1 cellular context compared by ENCODE assay signal in the genomic region with DNA sequence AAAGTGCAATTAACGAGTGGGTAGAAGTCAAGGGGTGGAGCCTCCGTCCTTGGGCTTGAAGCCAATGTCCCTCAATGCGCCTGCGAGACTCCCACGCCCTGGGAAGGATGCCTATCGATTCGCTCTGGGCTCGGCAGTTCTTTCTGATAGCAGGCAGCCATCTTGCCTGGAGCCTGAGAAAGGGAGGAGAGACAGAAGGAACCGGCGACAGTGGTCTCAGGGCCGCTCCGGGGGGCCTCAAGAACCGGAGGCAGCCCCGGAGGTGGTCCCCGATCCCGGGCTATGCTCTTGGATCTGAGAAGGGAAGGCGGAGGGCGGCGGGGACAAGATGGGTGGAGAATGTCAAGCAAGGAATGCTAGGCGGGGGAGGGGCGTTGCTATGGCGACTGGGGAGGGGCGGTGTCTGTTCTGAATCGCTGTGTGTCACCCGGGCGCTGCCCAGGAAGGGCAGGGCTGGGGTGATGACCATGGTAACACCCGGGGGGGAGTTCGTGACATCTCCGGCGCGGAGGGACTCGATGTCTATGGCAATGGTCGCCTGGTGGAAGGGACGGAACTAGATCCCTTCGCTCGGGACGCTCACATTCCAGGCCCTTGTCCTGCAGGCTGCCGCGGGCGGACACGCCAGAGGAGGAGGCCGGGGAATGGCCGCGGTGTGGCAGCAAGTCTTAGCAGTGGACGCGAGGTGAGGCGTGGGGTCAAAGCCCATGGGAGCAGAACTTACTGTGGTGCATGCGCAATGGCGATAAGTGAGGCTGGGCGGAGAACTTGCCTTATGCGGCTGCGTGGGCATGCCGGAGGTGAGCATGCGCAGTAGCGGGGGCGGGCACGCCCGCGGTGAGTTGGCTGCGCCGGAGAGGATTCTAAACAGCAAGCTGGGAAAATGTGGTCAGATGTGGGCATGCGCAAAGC.
A peak's percentile ranks its signal among the peaks of the same experiment; 100 is the strongest.
TF ChIP-seq lines count a peak whose summit lies in the region.

WDR13 (plus strand) TSS at position 140 of the 912 bp plus-strand sequence; CDS start at position 645, 505 bp downstream.

TF ChIP-seq in HepG2, 621 proteins besides CTCF, POLR2A, EP300 and RAD21 (continued from another document and continues in another):
- TF ChIP-seq ZBTB39 (CRISPR knock-in tag; IDR thresholded peaks at IDR 0.05) (no peak), TMF1 (CRISPR knock-in tag; IDR thresholded peaks at IDR 0.05; ENCODE audit: low read depth) (no peak; the same call in 1 of the 2 replicates), PAX8 (CRISPR knock-in tag; IDR thresholded peaks at IDR 0.05; ENCODE audit: borderline replicate concordance) (no peak), SALL1 (CRISPR knock-in tag; IDR thresholded peaks at IDR 0.05) (peak; percentile 27; the same call in 1 of the 2 replicates), SATB2 (CRISPR knock-in tag; IDR thresholded peaks at IDR 0.05) (no peak), TFDP2 (CRISPR knock-in tag; IDR thresholded peaks at IDR 0.05) (no peak), YY1 (IDR thresholded peaks at IDR 0.05; ENCODE audit: insufficient read depth, insufficient replicate concordance, low read depth, low read length) (peak; percentile 95), ZFYVE20 (CRISPR knock-in tag; IDR thresholded peaks at IDR 0.05; ENCODE audit: borderline replicate concordance, low read depth) (no peak), HDAC6 (IDR thresholded peaks at IDR 0.05; ENCODE audit: low read depth, low read length) (no peak), NR2F6 (IDR thresholded peaks at IDR 0.05) (peak; percentile 16; the same call in 1 of the 2 replicates), NR2F6 (CRISPR knock-in tag; IDR thresholded peaks at IDR 0.05) (peak; percentile 51), NCOR1 (IDR thresholded peaks at IDR 0.05; ENCODE audit: borderline replicate concordance, low read length) (no peak), SOX6 (IDR thresholded peaks at IDR 0.05) (no peak), SOX6 (CRISPR knock-in tag; IDR thresholded peaks at IDR 0.05) (no peak), IKZF1 (IDR thresholded peaks at IDR 0.05) (no peak), ZNF569 (CRISPR knock-in tag; IDR thresholded peaks at IDR 0.05; ENCODE audit: borderline replicate concordance) (no peak), DMAP1 (CRISPR knock-in tag; IDR thresholded peaks at IDR 0.05) (peak; percentile 84; the same call in 1 of the 2 replicates), ATF3 (CRISPR knock-in tag; IDR thresholded peaks at IDR 0.05) (no peak), PHF21A (CRISPR knock-in tag; IDR thresholded peaks at IDR 0.05) (no peak), ZSCAN30 (CRISPR knock-in tag; IDR thresholded peaks at IDR 0.05) (no peak), ATF5 (CRISPR knock-in tag; IDR thresholded peaks at IDR 0.05; ENCODE audit: low read depth) (no peak), ZNF12 (CRISPR knock-in tag; IDR thresholded peaks at IDR 0.05) (no peak), SP4 (CRISPR knock-in tag; IDR thresholded peaks at IDR 0.05) (peak; percentile 55; the same call in 1 of the 2 replicates), ZNF780A (CRISPR knock-in tag; IDR thresholded peaks at IDR 0.05) (no peak), RCOR2 (CRISPR knock-in tag; IDR thresholded peaks at IDR 0.05) (no peak), FIP1L1 (IDR thresholded peaks at IDR 0.05; ENCODE audit: borderline replicate concordance, insufficient read depth, low read depth, low read length) (no peak), CSRNP2 (CRISPR knock-in tag; conservative IDR thresholded peaks at IDR 0.05; ENCODE audit: low read depth) (no peak), ARNT (IDR thresholded peaks at IDR 0.05) (no peak), PAF1 (CRISPR knock-in tag; IDR thresholded peaks at IDR 0.05) (no peak), ZNF543 (CRISPR knock-in tag; IDR thresholded peaks at IDR 0.05) (no peak), TFE3 (CRISPR knock-in tag; IDR thresholded peaks at IDR 0.05) (no peak), ZNF768 (CRISPR knock-in tag; IDR thresholded peaks at IDR 0.05) (peak; percentile 69), SNAPC5 (CRISPR knock-in tag; IDR thresholded peaks at IDR 0.05; ENCODE audit: borderline replicate concordance) (no peak), ZNF253 (CRISPR knock-in tag; IDR thresholded peaks at IDR 0.05; ENCODE audit: borderline replicate concordance) (no peak), TEAD2 (CRISPR knock-in tag; IDR thresholded peaks at IDR 0.05) (no peak), TRIM24 (CRISPR knock-in tag; IDR thresholded peaks at IDR 0.05) (no peak), EEA1 (CRISPR knock-in tag; IDR thresholded peaks at IDR 0.05; ENCODE audit: borderline replicate concordance) (no peak), SAP130 (CRISPR knock-in tag; IDR thresholded peaks at IDR 0.05; ENCODE audit: low read depth) (peak; percentile 60), MTA3 (CRISPR knock-in tag; IDR thresholded peaks at IDR 0.05) (no peak), YEATS2 (CRISPR knock-in tag; IDR thresholded peaks at IDR 0.05; ENCODE audit: borderline replicate concordance) (no peak), NFATC3 (CRISPR knock-in tag; IDR thresholded peaks at IDR 0.05) (no peak), KMT2A (CRISPR knock-in tag; IDR thresholded peaks at IDR 0.05) (0 out of 2 replicates have a peak, but pooled peaks have one; percentile 12), MEF2D (CRISPR knock-in tag; IDR thresholded peaks at IDR 0.05) (no peak), MZF1 (CRISPR knock-in tag; IDR thresholded peaks at IDR 0.05; ENCODE audit: borderline replicate concordance) (no peak), ZNF619 (CRISPR knock-in tag; IDR thresholded peaks at IDR 0.05) (no peak), ZBTB1 (CRISPR knock-in tag; IDR thresholded peaks at IDR 0.05; ENCODE audit: borderline replicate concordance) (no peak), TAF1 (CRISPR knock-in tag; IDR thresholded peaks at IDR 0.05) (peak; percentile 63; the same call in 1 of the 2 replicates), KDM6A (CRISPR knock-in tag; IDR thresholded peaks at IDR 0.05; ENCODE audit: low read depth) (no peak), ZNF17 (CRISPR knock-in tag; IDR thresholded peaks at IDR 0.05) (no peak)
- TF ChIP-seq, protein P1, sequence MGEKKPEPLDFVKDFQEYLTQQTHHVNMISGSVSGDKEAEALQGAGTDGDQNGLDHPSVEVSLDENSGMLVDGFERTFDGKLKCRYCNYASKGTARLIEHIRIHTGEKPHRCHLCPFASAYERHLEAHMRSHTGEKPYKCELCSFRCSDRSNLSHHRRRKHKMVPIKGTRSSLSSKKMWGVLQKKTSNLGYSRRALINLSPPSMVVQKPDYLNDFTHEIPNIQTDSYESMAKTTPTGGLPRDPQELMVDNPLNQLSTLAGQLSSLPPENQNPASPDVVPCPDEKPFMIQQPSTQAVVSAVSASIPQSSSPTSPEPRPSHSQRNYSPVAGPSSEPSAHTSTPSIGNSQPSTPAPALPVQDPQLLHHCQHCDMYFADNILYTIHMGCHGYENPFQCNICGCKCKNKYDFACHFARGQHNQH (CRISPR knock-in tag; IDR thresholded peaks at IDR 0.05): no peak
- TF ChIP-seq, protein P2, sequence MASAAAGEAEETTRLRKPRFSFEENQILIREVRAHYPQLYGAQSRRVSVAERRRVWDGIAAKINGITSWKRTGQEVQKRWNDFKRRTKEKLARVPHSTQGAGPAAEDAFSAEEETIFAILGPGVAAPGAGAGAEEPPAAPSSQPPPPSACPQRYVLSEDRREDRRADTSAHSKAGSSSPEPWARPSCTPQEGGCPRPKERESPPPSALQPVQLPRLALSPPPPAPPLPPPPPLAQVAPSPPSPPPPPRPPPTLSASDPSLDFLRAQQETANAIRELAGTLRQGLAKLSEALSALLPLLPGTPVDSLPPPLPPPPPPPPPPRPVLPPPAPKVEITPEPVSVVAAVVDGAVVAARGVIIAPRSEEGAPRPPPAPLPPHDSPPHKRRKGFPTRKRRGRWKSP (CRISPR knock-in tag; IDR thresholded peaks at IDR 0.05): no peak
- TF ChIP-seq, protein P3, sequence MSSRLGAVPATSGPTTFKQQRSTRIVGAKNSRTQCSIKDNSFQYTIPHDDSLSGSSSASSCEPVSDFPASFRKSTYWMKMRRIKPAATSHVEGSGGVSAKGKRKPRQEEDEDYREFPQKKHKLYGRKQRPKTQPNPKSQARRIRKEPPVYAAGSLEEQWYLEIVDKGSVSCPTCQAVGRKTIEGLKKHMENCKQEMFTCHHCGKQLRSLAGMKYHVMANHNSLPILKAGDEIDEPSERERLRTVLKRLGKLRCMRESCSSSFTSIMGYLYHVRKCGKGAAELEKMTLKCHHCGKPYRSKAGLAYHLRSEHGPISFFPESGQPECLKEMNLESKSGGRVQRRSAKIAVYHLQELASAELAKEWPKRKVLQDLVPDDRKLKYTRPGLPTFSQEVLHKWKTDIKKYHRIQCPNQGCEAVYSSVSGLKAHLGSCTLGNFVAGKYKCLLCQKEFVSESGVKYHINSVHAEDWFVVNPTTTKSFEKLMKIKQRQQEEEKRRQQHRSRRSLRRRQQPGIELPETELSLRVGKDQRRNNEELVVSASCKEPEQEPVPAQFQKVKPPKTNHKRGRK (CRISPR knock-in tag; IDR thresholded peaks at IDR 0.05): no peak
- TF ChIP-seq, protein P4, sequence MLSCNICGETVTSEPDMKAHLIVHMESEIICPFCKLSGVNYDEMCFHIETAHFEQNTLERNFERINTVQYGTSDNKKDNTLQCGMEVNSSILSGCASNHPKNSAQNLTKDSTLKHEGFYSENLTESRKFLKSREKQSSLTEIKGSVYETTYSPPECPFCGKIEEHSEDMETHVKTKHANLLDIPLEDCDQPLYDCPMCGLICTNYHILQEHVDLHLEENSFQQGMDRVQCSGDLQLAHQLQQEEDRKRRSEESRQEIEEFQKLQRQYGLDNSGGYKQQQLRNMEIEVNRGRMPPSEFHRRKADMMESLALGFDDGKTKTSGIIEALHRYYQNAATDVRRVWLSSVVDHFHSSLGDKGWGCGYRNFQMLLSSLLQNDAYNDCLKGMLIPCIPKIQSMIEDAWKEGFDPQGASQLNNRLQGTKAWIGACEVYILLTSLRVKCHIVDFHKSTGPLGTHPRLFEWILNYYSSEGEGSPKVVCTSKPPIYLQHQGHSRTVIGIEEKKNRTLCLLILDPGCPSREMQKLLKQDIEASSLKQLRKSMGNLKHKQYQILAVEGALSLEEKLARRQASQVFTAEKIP (CRISPR knock-in tag; IDR thresholded peaks at IDR 0.05; ENCODE audit: borderline replicate concordance): no peak
